In genomic region chr13:105737688-105738087, GRCh38 we compare ENCODE assay signal across 13 cellular contexts.
DNase-seq lines count a peak whose midpoint lies in the region; ATAC-seq and TF ChIP-seq lines count a peak whose summit lies in the region.
"Had no signal": no experiment of that assay in that cellular context is flagged by ENCODE, and none has a peak within 500 bp of the region (broad histone marks: within the 10 kb centered on the region; RNA-seq: fewer than 3 reads in every experiment).

No MANE protein-coding gene starts in this region.

- no peak for TF ChIP-seq CTCF in GM20000 (IDR thresholded peaks at IDR 0.05; ENCODE audit: extremely low read depth, missing control alignments)

- ATAC-seq in GM18868 (IDR thresholded peaks at IDR 0.05; ENCODE audit: unreplicated experiment) (peak; percentile 60), HG02610 (IDR thresholded peaks at IDR 0.05; ENCODE audit: unreplicated experiment) (peak; percentile 58)
- ATAC-seq: A549; CD8-positive, alpha-beta T cell had no signal

- DNase-seq in renal cortical epithelial cell (ENCODE audit: low read depth), result peak; percentile 9
- no peak for DNase-seq in GM20000 (ENCODE audit: low spot score)
- DNase-seq in activated T-cell treated with anti-CD3 and anti-CD28 coated beads, Interleukin-2, amount 50 U/mL, for 48 hours, result no peak
- DNase-seq: AML-193; Caco-2; Calu3; CD4-positive, alpha-beta T cell; CD8-positive, alpha-beta T cell; DMS79 treated with DMSO at 0.1 percent for 48 hours; GF-D8 had no signal
